24 cellular contexts compared by ENCODE assay signal in genomic region chr5:169411789-169412425, GRCh38.
"Had no signal": no experiment of that assay in that cellular context is flagged by ENCODE, and none has a peak within 500 bp of the region (broad histone marks: within the 10 kb centered on the region; RNA-seq: fewer than 3 reads in every experiment).

No MANE protein-coding gene starts in this region.

- H3K4me3 ChIP-seq: colonic mucosa, esophagus squamous epithelium, hepatocyte, left ventricle myocardium inferior, lower lobe of right lung, psoas muscle, right lobe of liver, spleen, testis, transverse colon had no signal

- H3K4me2 ChIP-seq: hepatocyte had no signal

- H3K9me3 ChIP-seq: colonic mucosa, esophagus squamous epithelium, left ventricle myocardium inferior, lower lobe of right lung, psoas muscle, right lobe of liver, spleen, testis, transverse colon had no signal

- H3K36me3 ChIP-seq: colonic mucosa, esophagus squamous epithelium, left ventricle myocardium inferior, lower lobe of right lung, right lobe of liver, spleen, transverse colon had no signal

- H3K79me2 ChIP-seq: hepatocyte had no signal

- ATAC-seq: left cardiac atrium; lower lobe of right lung; psoas muscle; right lobe of liver; stimulated activated naive B cell treated with anti-CD40 and anti-IgM and Interleukin-4, amounts not matched to agents 10 μg/mL and 1 μg/mL and 100 μg/mL, for 72 hours; stimulated activated naive CD8-positive, alpha-beta T cell treated with anti-CD3 and anti-CD28 coated beads, Interleukin-15, amount 100 ng/mL, for 72 hours had no signal

- H2AFZ ChIP-seq: hepatocyte had no signal

- DNase-seq: colonic mucosa; dermis blood vessel endothelial cell; esophagus squamous epithelium; foreskin melanocyte; head of caudate nucleus; kidney; left cardiac atrium; left ventricle myocardium inferior; lower lobe of right lung; midbrain; naive B cell; nephron progenitor cell; psoas muscle; retina; right lobe of liver; spleen; stimulated activated CD4-positive, alpha-beta T cell treated with anti-CD3 and anti-CD28 coated beads, Interleukin-15, amount 100 ng/mL, for 24 hours; stimulated activated CD4-positive, alpha-beta T cell treated with anti-CD3 and anti-CD28 coated beads, Interleukin-2, amount 100 ng/mL, for 24 hours; stimulated activated CD4-positive, alpha-beta T cell treated with anti-CD3 and anti-CD28 coated beads, Interleukin-4, amount 100 ng/mL, for 4 hours; stimulated activated naive B cell treated with anti-CD40 and anti-IgM and Interleukin-4, amounts not matched to agents 10 μg/mL and 1 μg/mL and 100 μg/mL, for 72 hours; stimulated activated naive CD8-positive, alpha-beta T cell treated with anti-CD3 and anti-CD28 coated beads, Interleukin-15, amount 100 ng/mL, for 72 hours; testis; transverse colon had no signal

- H3K27me3 ChIP-seq: colonic mucosa, esophagus squamous epithelium, hepatocyte, right lobe of liver, spleen, testis, transverse colon had no signal

- H3K4me1 ChIP-seq: colonic mucosa, left ventricle myocardium inferior, lower lobe of right lung, psoas muscle, right lobe of liver, spleen, testis, transverse colon had no signal

- H3K27ac ChIP-seq: colonic mucosa, esophagus squamous epithelium, hepatocyte, left ventricle myocardium inferior, lower lobe of right lung, psoas muscle, right lobe of liver, spleen, testis, transverse colon had no signal
